Comparison of ENCODE assay signal across 9 cellular contexts in the genomic region with DNA sequence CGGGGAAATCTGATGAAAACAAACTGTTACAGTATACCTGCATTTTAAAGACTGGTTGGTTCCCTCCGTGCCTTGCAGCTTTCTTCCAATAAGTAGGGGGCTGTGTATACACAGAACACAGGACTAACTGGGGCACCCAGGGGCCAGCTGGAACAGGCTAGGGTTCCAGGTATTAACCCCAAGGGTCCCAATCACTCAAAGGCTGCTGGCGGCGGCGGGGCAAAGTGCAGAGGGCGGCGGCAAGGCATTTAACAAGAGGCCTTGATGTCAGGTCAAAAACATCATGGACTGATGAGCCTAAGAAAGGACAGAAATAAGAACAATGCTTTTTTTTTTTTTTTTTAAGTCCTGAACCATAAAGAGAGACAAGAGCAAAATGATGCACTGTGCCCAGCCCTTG. TPM values are rescaled to one million over a fixed set of nuclear protein-coding genes. Genes with fewer than 3 reads are reported as not detected.
A peak's percentile ranks its signal among the peaks of the same experiment; 100 is the strongest.
DNase-seq lines count a peak whose midpoint lies in the region; ATAC-seq and TF ChIP-seq lines count a peak whose summit lies in the region.
"Had no signal": no experiment of that assay in that cellular context is flagged by ENCODE, and none has a peak within 500 bp of the region (broad histone marks: within the 10 kb centered on the region; RNA-seq: fewer than 3 reads in every experiment).

No MANE protein-coding gene starts in this region.

- no peak for TF ChIP-seq EP300 in tibial nerve (IDR thresholded peaks at IDR 0.05)

- intact Hi-C loops in heart left ventricle (cut with DNase I), result loop anchor here in 2 of 10 donors (5.0 kb wide), 2 partner anchors 35 to 50 kb away; no protein-coding TSS in a partner anchor
- intact Hi-C loops in Right ventricle myocardium superior (cut with DNase I), result no loop called here
- intact Hi-C loops in thyroid gland (cut with DNase I), result loop anchor here (5.0 kb wide), 1 partner anchor 40 kb away; no protein-coding TSS in a partner anchor

- WGBS in heart left ventricle, 4 donors, result 78 to 87% (median 80%) methylated on average over 7 of the region's 7 CpGs
- 51 to 67% methylated on average over 7 of the region's 7 CpGs for WGBS in tibial nerve, 2 donors
- 83 to 87% methylated on average over 7 of the region's 7 CpGs for WGBS in thyroid gland, 2 donors

- H3K4me3 ChIP-seq in heart left ventricle (peak overlapping the region in 8 of 12 donors; percentile 68 to 96 (median 82)), muscle layer of colon (ENCODE audit: low read depth in 1 of 2, low read length in 2 of 2) (no peak overlapping the region), tibial nerve (peak overlapping the region in 3 of 4 donors; percentile 39 to 88 (median 51)), thyroid gland (replicated peaks in 1 of 3) (no peak overlapping the region)

- H3K9ac ChIP-seq in muscle layer of colon (ENCODE audit: low read length), result no peak overlapping the region

- ATAC-seq in heart left ventricle, result no peak
- no peak for ATAC-seq in Right ventricle myocardium superior (ENCODE audit: poor library complexity)

- TF ChIP-seq CTCF in heart left ventricle (IDR thresholded peaks at IDR 0.05) (no peak), tibial nerve (IDR thresholded peaks at IDR 0.05) (no peak), thyroid gland (IDR thresholded peaks at IDR 0.05) (no peak), GM13977 (IDR thresholded peaks at IDR 0.05; ENCODE audit: extremely low read depth, insufficient read depth, missing control alignments) (no peak)

- H3K27me3 ChIP-seq in heart left ventricle (peaks cover 0 to 3% (median 0%) of the 10 kb centered on the region in 9 donors), muscle layer of colon (ENCODE audit: control insufficient read depth in 1 of 2, insufficient read depth in 2 of 2, low read length in 2 of 2) (no peaks in the 10 kb centered on the region), tibial nerve (no peaks in the 10 kb centered on the region), thyroid gland (no peaks in the 10 kb centered on the region)

- H3K36me3 ChIP-seq in heart left ventricle, result no peaks in the 10 kb centered on the region
- H3K36me3 ChIP-seq in muscle layer of colon (ENCODE audit: insufficient read depth, low read length), result no peaks in the 10 kb centered on the region
- no peaks in the 10 kb centered on the region for H3K36me3 ChIP-seq in tibial nerve
- H3K36me3 ChIP-seq in thyroid gland, result no peaks in the 10 kb centered on the region

- peaks cover 0 to 69% (median 24%) of the 10 kb centered on the region in 12 donors for H3K4me1 ChIP-seq in heart left ventricle
- peaks cover 16% of the 10 kb centered on the region for H3K4me1 ChIP-seq in muscle layer of colon (ENCODE audit: insufficient read depth, low read length)
- peaks cover 0 to 85% (median 26%) of the 10 kb centered on the region in 4 donors for H3K4me1 ChIP-seq in tibial nerve
- peaks cover 20 to 28% of the 10 kb centered on the region in 2 donors for H3K4me1 ChIP-seq in thyroid gland

- in situ Hi-C loops in GM13977 (cut with MboI; ENCODE audit: low pct_unique_long_range_greater_than_20kb, low sequenced_read_pairs, unreplicated experiment), result no loop called here

- DNase-seq in heart left ventricle, result no peak
- no peak for DNase-seq in Right ventricle myocardium superior
- peak; percentile 23 for DNase-seq in astrocyte of the hippocampus (ENCODE audit: low read depth, low spot score)
- no peak for DNase-seq in tibial nerve (ENCODE audit: low spot score in 2 of 2)
- DNase-seq in activated effector memory CD4-positive, alpha-beta T cell treated with anti-CD3 and anti-CD28 coated beads, Interleukin-2, amount 50 U/mL, for 16 hours, result no peak
- DNase-seq in thyroid gland, result no peak
- no peak for DNase-seq in GM13977 (ENCODE audit: low spot score)
- DNase-seq: NCI-H1048 had no signal

- H3K27ac ChIP-seq in heart left ventricle, result peak overlapping the region in 11 of 12 donors; percentile 26 to 98 (median 81)
- peak overlapping the region; percentile 32 for H3K27ac ChIP-seq in muscle layer of colon (ENCODE audit: low read depth, low read length)
- H3K27ac ChIP-seq in tibial nerve, result peak overlapping the region in 3 of 4 donors; percentile 71 to 97 (median 81)
- H3K27ac ChIP-seq in thyroid gland, result no peak overlapping the region

- no peaks in the 10 kb centered on the region for H3K9me3 ChIP-seq in heart left ventricle
- no peaks in the 10 kb centered on the region for H3K9me3 ChIP-seq in muscle layer of colon (ENCODE audit: low read length)
- no peaks in the 10 kb centered on the region for H3K9me3 ChIP-seq in tibial nerve
- H3K9me3 ChIP-seq in thyroid gland, result no peaks in the 10 kb centered on the region

- TF ChIP-seq POLR2A in heart left ventricle (IDR thresholded peaks at IDR 0.05) (no peak), tibial nerve (IDR thresholded peaks at IDR 0.05) (no peak), thyroid gland (IDR thresholded peaks at IDR 0.05) (no peak)

RNA-seq across cellular contexts. Expression of a gene that starts 2.5 kb away (rescaled TPM):
- total RNA-seq in heart left ventricle, result 10 to 100 TPM; 25.1 to 91.4 (median 30.0) TPM
- 100 to 1,000 TPM in 1 of 2 donors, 10 to 100 TPM in 1; 12.6 to 115 TPM for polyA plus RNA-seq in heart left ventricle
- 21.5 TPM for total RNA-seq in Right ventricle myocardium superior
- total RNA-seq in tibial nerve, result 10 to 100 TPM; 10.2 to 33.6 (median 18.3) TPM
- total RNA-seq in thyroid gland, result 10 to 100 TPM in 1 of 4 donors, 1 to 10 TPM in 3; 6.5 to 12.6 (median 8.3) TPM

Comparison
In these comparisons a context has a peak if more than half of its experiments do, and no peak if none do; other contexts are left out.
1. H3K27ac ChIP-seq: peak in heart left ventricle (11 of 12), muscle layer of colon (single experiment) and tibial nerve (3 of 4); none in thyroid gland (0 of 3).
2. H3K4me3 ChIP-seq: peak in heart left ventricle (8 of 12) and tibial nerve (3 of 4); none in muscle layer of colon (0 of 2) and thyroid gland (0 of 3).